Comparison of ENCODE assay signal across 25 cellular contexts in the genomic region with DNA sequence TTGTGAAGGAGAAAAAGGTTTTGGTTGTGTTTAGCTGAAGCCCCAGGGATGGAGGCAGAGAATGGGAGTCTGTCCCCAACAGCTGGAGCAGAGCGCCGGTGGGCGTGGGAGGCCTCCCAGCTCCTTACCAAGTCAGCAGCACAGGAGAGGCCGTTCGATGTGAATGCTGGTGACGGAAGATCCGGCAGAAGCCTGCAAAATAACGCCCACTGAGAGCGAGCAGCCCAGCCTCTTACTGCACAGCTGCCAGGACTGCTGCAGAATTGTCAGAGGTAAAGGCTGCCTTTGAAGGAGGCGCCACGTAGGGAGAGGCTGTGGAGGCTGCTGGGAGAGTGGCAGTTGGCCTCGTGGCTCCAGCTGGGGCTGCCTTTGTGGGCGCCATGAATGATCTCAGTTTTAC. TPM values are rescaled to one million over a fixed set of nuclear protein-coding genes. Genes with fewer than 3 reads are reported as not detected.
DNase-seq lines count a peak whose midpoint lies in the region; ATAC-seq and TF ChIP-seq lines count a peak whose summit lies in the region.
"Had no signal": no experiment of that assay in that cellular context is flagged by ENCODE, and none has a peak within 500 bp of the region (broad histone marks: within the 10 kb centered on the region; RNA-seq: fewer than 3 reads in every experiment).

No MANE protein-coding gene starts in this region.

- CTCF ChIA-PET in activated CD8-positive, alpha-beta T cell treated with anti-CD3 and anti-CD28 coated beads, Interleukin-2, amount 10 ng/mL, durations not matched to agents 7 days and 5 days (lab: Charles Lee) = interaction anchor here (0.9 kb wide), 1 partner anchor 20 kb away, joined by 3 read pairs; no protein-coding TSS in a partner anchor

- DNase-seq in heart left ventricle (peak in 3 of 5 donors; percentile 47 to 68 (median 60)), Right ventricle myocardium superior (no peak), foreskin melanocyte (peak; percentile 11), posterior cingulate gyrus (peak in 6 of 10 donors; percentile 21 to 92 (median 57)), H4 (ENCODE audit: low spot score) (no peak)
- no peak for DNase-seq in activated CD8-positive, alpha-beta T cell treated with anti-CD3 and anti-CD28 coated beads, Interleukin-2, amount 10 ng/mL, durations not matched to agents 7 days and 5 days
- DNase-seq: activated CD4-positive, alpha-beta T cell treated with anti-CD3 and anti-CD28 coated beads, Interleukin-2, amount 50 U/mL, for 1 hour; activated naive CD4-positive, alpha-beta T cell treated with anti-CD3 and anti-CD28 coated beads, Interleukin-2, amount 50 U/mL, for 16 hours; AML-193; GF-D8; GOT3; Karpas-422; NCI-H187; NCI-H345; NCI-H774; stimulated activated CD4-positive, alpha-beta T cell treated with anti-CD3 and anti-CD28 coated beads, Interleukin-15, amount 100 ng/mL, for 24 hours; stomach; WERI-Rb-1 had no signal

- H3K27me3 ChIP-seq in heart left ventricle = no peaks in the 10 kb centered on the region
- H3K27me3 ChIP-seq: stomach had no signal

- H3K4me1 ChIP-seq in heart left ventricle = peaks cover 0 to 39% (median 28%) of the 10 kb centered on the region in 12 donors

- WGBS in heart left ventricle, 4 donors = 82 to 96% (median 86%) methylated on average over 13 of the region's 13 CpGs

- peak overlapping the region in 4 of 12 donors; percentile 14 to 43 (median 32) for H3K27ac ChIP-seq in heart left ventricle
- H3K27ac ChIP-seq: SK-N-MC, WERI-Rb-1 had no signal

- no peak for TF ChIP-seq CTCF in heart left ventricle (IDR thresholded peaks at IDR 0.05)

- no peak overlapping the region for H3K27ac Mint-ChIP-seq in activated CD8-positive, alpha-beta T cell treated with anti-CD3 and anti-CD28 coated beads, Interleukin-2, amount 10 ng/mL, durations not matched to agents 7 days and 5 days
- H3K27ac Mint-ChIP-seq: activated T-helper 1 cell treated with anti-CD3 and anti-CD28 coated beads, Interleukin-12 subunit alpha, Interleukin-12 subunit beta, Interleukin-2, Interleukin-4 antibody, amounts not matched to agents 30 ng/mL and 10 ng/mL and 1 ng/mL, durations not matched to agents 14 hours and 24 hours and 36 hours; dendritic cell treated with granulocyte-macrophage colony-stimulating factor and Interleukin-4, amounts not matched to agents 40 ng/mL and 50 ng/mL, for 4 days had no signal

- no peak overlapping the region for H3K4me3 Mint-ChIP-seq in activated CD8-positive, alpha-beta T cell treated with anti-CD3 and anti-CD28 coated beads, Interleukin-2, amount 10 ng/mL, durations not matched to agents 7 days and 5 days
- H3K4me3 Mint-ChIP-seq: activated T-helper 1 cell treated with anti-CD3 and anti-CD28 coated beads, Interleukin-12 subunit alpha, Interleukin-12 subunit beta, Interleukin-2, Interleukin-4 antibody, amounts not matched to agents 30 ng/mL and 10 ng/mL and 1 ng/mL, durations not matched to agents 14 hours and 24 hours and 36 hours; dendritic cell treated with granulocyte-macrophage colony-stimulating factor and Interleukin-4, amounts not matched to agents 40 ng/mL and 50 ng/mL, for 4 days; type B pancreatic cell had no signal

- no peaks in the 10 kb centered on the region for H3K9me3 Mint-ChIP-seq in activated CD8-positive, alpha-beta T cell treated with anti-CD3 and anti-CD28 coated beads, Interleukin-2, amount 10 ng/mL, durations not matched to agents 7 days and 5 days (ENCODE audit: insufficient read depth)
- H3K9me3 Mint-ChIP-seq: activated T-helper 1 cell treated with anti-CD3 and anti-CD28 coated beads, Interleukin-12 subunit alpha, Interleukin-12 subunit beta, Interleukin-2, Interleukin-4 antibody, amounts not matched to agents 30 ng/mL and 10 ng/mL and 1 ng/mL, durations not matched to agents 14 hours and 24 hours and 36 hours; dendritic cell treated with granulocyte-macrophage colony-stimulating factor and Interleukin-4, amounts not matched to agents 40 ng/mL and 50 ng/mL, for 4 days; type B pancreatic cell had no signal

- H3K36me3 ChIP-seq in heart left ventricle = peaks cover 0 to 63% (median 31%) of the 10 kb centered on the region in 9 donors
- H3K36me3 ChIP-seq: WERI-Rb-1 had no signal

- peaks cover 3% of the 10 kb centered on the region for H3K4me1 Mint-ChIP-seq in activated CD8-positive, alpha-beta T cell treated with anti-CD3 and anti-CD28 coated beads, Interleukin-2, amount 10 ng/mL, durations not matched to agents 7 days and 5 days (ENCODE audit: low read depth)

- H3K9me3 ChIP-seq in heart left ventricle = no peaks in the 10 kb centered on the region
- H3K9me3 ChIP-seq: stomach had no signal

- POLR2A ChIA-PET in activated CD8-positive, alpha-beta T cell treated with anti-CD3 and anti-CD28 coated beads, Interleukin-2, amount 10 ng/mL, durations not matched to agents 7 days and 5 days (lab: Charles Lee) = no interaction called here

- H3K36me3 Mint-ChIP-seq in activated CD8-positive, alpha-beta T cell treated with anti-CD3 and anti-CD28 coated beads, Interleukin-2, amount 10 ng/mL, durations not matched to agents 7 days and 5 days (ENCODE audit: low read depth) = no peaks in the 10 kb centered on the region

- peak in 3 of 4 donors; percentile 40 to 69 (median 47) for ATAC-seq in heart left ventricle
- ATAC-seq in Right ventricle myocardium superior (ENCODE audit: poor library complexity) = no peak
- ATAC-seq in activated CD8-positive, alpha-beta T cell treated with anti-CD3 and anti-CD28 coated beads, Interleukin-2, amount 10 ng/mL, durations not matched to agents 7 days and 5 days = no peak
- ATAC-seq in GM21367 (IDR thresholded peaks at IDR 0.05; ENCODE audit: unreplicated experiment) = no peak
- no peak for ATAC-seq in GM19035 (IDR thresholded peaks at IDR 0.05; ENCODE audit: unreplicated experiment)

- H3K27me3 Mint-ChIP-seq in activated CD8-positive, alpha-beta T cell treated with anti-CD3 and anti-CD28 coated beads, Interleukin-2, amount 10 ng/mL, durations not matched to agents 7 days and 5 days (ENCODE audit: low read depth) = peaks cover 4% of the 10 kb centered on the region
- H3K27me3 Mint-ChIP-seq: type B pancreatic cell had no signal

- intact Hi-C loops in heart left ventricle (cut with DNase I) (no loop called here), Right ventricle myocardium superior (cut with DNase I) (no loop called here), posterior cingulate gyrus (cut with DNase I) (no loop called here)

- no peak for TF ChIP-seq POLR2A in heart left ventricle (IDR thresholded peaks at IDR 0.05)

- H3K4me3 ChIP-seq in heart left ventricle = no peak overlapping the region
- H3K4me3 ChIP-seq: SK-N-MC, stomach had no signal

RNA-seq across cellular contexts. Expression of gene ANGPTL2, which starts 26.2 kb away (rescaled TPM):
- total RNA-seq in heart left ventricle = 10 to 100 TPM; 25.6 to 92.5 (median 47.4) TPM
- polyA plus RNA-seq in heart left ventricle = 10 to 100 TPM; 17.0 to 19.4 TPM
- total RNA-seq in Right ventricle myocardium superior = 32.6 TPM
- total RNA-seq in activated CD8-positive, alpha-beta T cell treated with anti-CD3 and anti-CD28 coated beads, Interleukin-2, amount 10 ng/mL, durations not matched to agents 7 days and 5 days = not detected
- 8.8 and 13.9 TPM in 2 replicates for total RNA-seq in H4 (2014; rRNA removed; shearing (Covaris generic))
- total RNA-seq: activated T-helper 1 cell treated with anti-CD3 and anti-CD28 coated beads, Interleukin-12 subunit alpha, Interleukin-12 subunit beta, Interleukin-2, Interleukin-4 antibody, amounts not matched to agents 30 ng/mL and 10 ng/mL and 1 ng/mL, durations not matched to agents 14 hours and 24 hours and 36 hours; T-helper 2 cell treated with Interferon-gamma antibody and Interleukin-4, amounts not matched to agents 100 ng/mL and 5 ng/mL, for 36 hours had no signal

Comparison
In these comparisons a context has a peak if more than half of its experiments do, and no peak if none do; other contexts are left out.
1. ATAC-seq: peak in heart left ventricle (3 of 4); none in Right ventricle myocardium superior (single experiment), activated CD8-positive, alpha-beta T cell treated with anti-CD3 and anti-CD28 coated beads, Interleukin-2, amount 10 ng/mL, durations not matched to agents 7 days and 5 days (single experiment), GM21367 (single experiment) and GM19035 (single experiment).
2. DNase-seq: peak in heart left ventricle (3 of 5), foreskin melanocyte (single experiment) and posterior cingulate gyrus (6 of 10); none in Right ventricle myocardium superior (single experiment), activated CD8-positive, alpha-beta T cell treated with anti-CD3 and anti-CD28 coated beads, Interleukin-2, amount 10 ng/mL, durations not matched to agents 7 days and 5 days (single experiment) and H4 (single experiment).